Comparison of ENCODE assay signal across 15 cellular contexts in genomic region chr1:233256191-233256590, GRCh38. TPM values are rescaled to one million over a fixed set of nuclear protein-coding genes. Genes with fewer than 3 reads are reported as not detected.
DNase-seq lines count a peak whose midpoint lies in the region; ATAC-seq, FAIRE-seq and TF ChIP-seq lines count a peak whose summit lies in the region.
"Had no signal": no experiment of that assay in that cellular context is flagged by ENCODE, and none has a peak within 500 bp of the region (broad histone marks: within the 10 kb centered on the region; RNA-seq: fewer than 3 reads in every experiment).

No MANE protein-coding gene starts in this region.

- H3K27ac ChIP-seq in thyroid gland: no peak overlapping the region
- H3K27ac ChIP-seq: BLaER1 treated with 17β-estradiol and CSF1 and Interleukin-3, amounts not matched to agents 10 nM and 100 nM had no signal

- no peak for TF ChIP-seq POLR2A in thyroid gland (IDR thresholded peaks at IDR 0.05)

- no peaks in the 10 kb centered on the region for H3K27me3 ChIP-seq in adipocyte (replicated peaks; ENCODE audit: control insufficient read depth, insufficient read depth, low read length)
- H3K27me3 ChIP-seq in thyroid gland: no peaks in the 10 kb centered on the region
- H3K27me3 ChIP-seq: BLaER1 treated with 17β-estradiol and CSF1 and Interleukin-3, amounts not matched to agents 10 nM and 100 nM had no signal

- peak; percentile 21 for FAIRE-seq in D721Med (lab: Jason Lieb, UNC)
- FAIRE-seq: A204.1, GM12878, K562 had no signal

- 97 to 100% methylated on average over 1 of the region's 1 CpG for WGBS in thyroid gland, 2 donors

- no peak for ATAC-seq in HG03139 (IDR thresholded peaks at IDR 0.05; ENCODE audit: unreplicated experiment)
- ATAC-seq: GM12878, HCT116, K562 had no signal

- H3K4me1 ChIP-seq in adipocyte (ENCODE audit: control insufficient read depth, insufficient read depth, low read length) (peaks cover 6% of the 10 kb centered on the region), thyroid gland (no peaks in the 10 kb centered on the region)

- DNase-seq in AG09319 (ENCODE audit: extremely low read depth, low read depth) (peak; percentile 23), D721Med (ENCODE audit: insufficient read length, low spot score) (no peak), adipocyte (ENCODE audit: low read depth) (peak; percentile 56), fibroblast of peridontal ligament (ENCODE audit: extremely low read depth) (peak; percentile 48), NCI-H1436 (lab: John Stamatoyannopoulos, UW) (no peak), thyroid gland (no peak)
- DNase-seq: AML-193; CD4-positive, CD25-positive, alpha-beta regulatory T cell; DMS 273 treated with DMSO at 0.1 percent for 48 hours had no signal

- intact Hi-C loops in thyroid gland (cut with DNase I): no loop called here

- no peaks in the 10 kb centered on the region for H3K9me3 ChIP-seq in adipocyte (ENCODE audit: control insufficient read depth, low read length)
- no peaks in the 10 kb centered on the region for H3K9me3 ChIP-seq in thyroid gland
- H3K9me3 ChIP-seq: BLaER1 treated with 17β-estradiol and CSF1 and Interleukin-3, amounts not matched to agents 10 nM and 100 nM had no signal

- H3K36me3 ChIP-seq in adipocyte (ENCODE audit: control insufficient read depth, insufficient read depth, low read length, severe bottlenecking) (peaks cover 43% of the 10 kb centered on the region), thyroid gland (peaks cover 12 to 13% of the 10 kb centered on the region in 2 donors)

- H3K4me3 ChIP-seq in adipocyte (ENCODE audit: low read length) (no peak overlapping the region), thyroid gland (replicated peaks in 1 of 3) (no peak overlapping the region)
- H3K4me3 ChIP-seq: BLaER1 treated with 17β-estradiol and CSF1 and Interleukin-3, amounts not matched to agents 10 nM and 100 nM; GM12878; K562 had no signal

- no peak for TF ChIP-seq CTCF in AG09319 (IDR thresholded peaks at IDR 0.05; ENCODE audit: low read depth, low read length)
- no peak for TF ChIP-seq CTCF in D721Med (IDR thresholded peaks at IDR 0.05; ENCODE audit: insufficient read depth, missing control alignments)
- no peak for TF ChIP-seq CTCF in thyroid gland (IDR thresholded peaks at IDR 0.05)

- H3K9ac ChIP-seq in adipocyte (ENCODE audit: low read length): no peak overlapping the region
- H3K9ac ChIP-seq: BLaER1 treated with 17β-estradiol and CSF1 and Interleukin-3, amounts not matched to agents 10 nM and 100 nM had no signal

RNA-seq across cellular contexts. Expression of gene PCNX2, which starts 39.3 kb away (rescaled TPM):
- total RNA-seq in thyroid gland: 10 to 100 TPM; 12.1 to 35.1 (median 15.8) TPM

Comparison
In these comparisons a context has a peak if more than half of its experiments do, and no peak if none do; other contexts are left out.
1. DNase-seq: peak in AG09319 (single experiment), adipocyte (single experiment) and fibroblast of peridontal ligament (single experiment); none in D721Med (single experiment), NCI-H1436 (single experiment) and thyroid gland (0 of 2).